In genomic region chr6:146651482-146651863, GRCh38 we compare ENCODE assay signal across 25 cellular contexts. TPM values are rescaled to one million over a fixed set of nuclear protein-coding genes. Genes with fewer than 3 reads are reported as not detected.
DNase-seq lines count a peak whose midpoint lies in the region; ATAC-seq, FAIRE-seq and TF ChIP-seq lines count a peak whose summit lies in the region.
"Had no signal": no experiment of that assay in that cellular context is flagged by ENCODE, and none has a peak within 500 bp of the region (broad histone marks: within the 10 kb centered on the region; RNA-seq: fewer than 3 reads in every experiment).

No MANE protein-coding gene starts in this region.

- no peak overlapping the region for H3K4me3 Mint-ChIP-seq in stimulated activated naive CD8-positive, alpha-beta T cell treated with anti-CD3 and anti-CD28 coated beads, Interleukin-15, amount 100 ng/mL, for 72 hours
- H3K4me3 Mint-ChIP-seq: CD4-positive, alpha-beta T cell; CD8-positive, alpha-beta T cell had no signal

- TF ChIP-seq CTCF in gastrocnemius medialis (IDR thresholded peaks at IDR 0.05 in 4 of 5, conservative IDR thresholded peaks at IDR 0.05 in 1 of 5) = no peak
- TF ChIP-seq CTCF in HepG2 (CRISPR knock-in tag; IDR thresholded peaks at IDR 0.05) = no peak

- POLR2A ChIA-PET in HepG2 (lab: Yijun Ruan, JAX) = no interaction called here

- in situ Hi-C loops in gastrocnemius medialis (cut with MboI; ENCODE audit: low sequenced_read_pairs in 4 of 4) (no loop called here), HepG2 (cut with HindIII; ENCODE audit: extremely low pct_ligation_motif_present, low pct_unique_long_range_greater_than_20kb) (no loop called here)

- TF ChIP-seq RAD21 in HepG2 (CRISPR knock-in tag; IDR thresholded peaks at IDR 0.05) = no peak

- H3K9ac ChIP-seq in HepG2 (ENCODE audit: insufficient read depth, low read depth, low read length) = no peak overlapping the region
- H3K9ac ChIP-seq: BLaER1 treated with 17β-estradiol and CSF1 and Interleukin-3, amounts not matched to agents 10 nM and 100 nM had no signal

- intact Hi-C loops in gastrocnemius medialis (cut with DNase I; ENCODE audit: low total_unique reads) = no loop called here
- intact Hi-C loops in HepG2 (cut with micrococcal nuclease; ENCODE audit: unreplicated experiment) = no loop called here

- no peak for TF ChIP-seq POLR2A in gastrocnemius medialis (IDR thresholded peaks at IDR 0.05)
- no peak for TF ChIP-seq POLR2A in HepG2 (IDR thresholded peaks at IDR 0.05; ENCODE audit: insufficient read depth in 1 of 2, low read depth in 2 of 2, low read length in 2 of 2)

- TF ChIP-seq EP300 in HepG2 (IDR thresholded peaks at IDR 0.05; ENCODE audit: low read depth in 2 of 2, low read length in 2 of 2) (no peak), HepG2 (CRISPR knock-in tag; IDR thresholded peaks at IDR 0.05; ENCODE audit: borderline replicate concordance) (no peak)

- H3K27me3 ChIP-seq in gastrocnemius medialis = no peaks in the 10 kb centered on the region
- no peaks in the 10 kb centered on the region for H3K27me3 ChIP-seq in HepG2 (ENCODE audit: control insufficient read depth in 1 of 2, insufficient read depth in 2 of 2, low read length in 2 of 2)
- H3K27me3 ChIP-seq: BLaER1 treated with 17β-estradiol and CSF1 and Interleukin-3, amounts not matched to agents 10 nM and 100 nM had no signal

- H3K27me3 Mint-ChIP-seq in stimulated activated naive CD8-positive, alpha-beta T cell treated with anti-CD3 and anti-CD28 coated beads, Interleukin-15, amount 100 ng/mL, for 72 hours = no peaks in the 10 kb centered on the region
- H3K27me3 Mint-ChIP-seq: CD4-positive, alpha-beta T cell had no signal

- H3K27ac ChIP-seq in mesodermal cell (ENCODE audit: low read depth, low read length, severe bottlenecking) (peak overlapping the region; percentile 13), gastrocnemius medialis (no peak overlapping the region), HepG2 (ENCODE audit: extremely low read length, insufficient read depth, low read length) (no peak overlapping the region)
- H3K27ac ChIP-seq: BLaER1 treated with 17β-estradiol and CSF1 and Interleukin-3, amounts not matched to agents 10 nM and 100 nM; C4-2B had no signal

- no peak overlapping the region for H2AFZ ChIP-seq in HepG2 (ENCODE audit: low read length)

- no peaks in the 10 kb centered on the region for H3K9me3 ChIP-seq in mesodermal cell (ENCODE audit: control insufficient read depth, low read length)
- no peaks in the 10 kb centered on the region for H3K9me3 ChIP-seq in gastrocnemius medialis
- no peaks in the 10 kb centered on the region for H3K9me3 ChIP-seq in HepG2 (ENCODE audit: low read length)
- H3K9me3 ChIP-seq: Caco-2 had no signal

- no peak; the same call in 2 of the 3 replicates for ATAC-seq in SK-N-SH treated with all-trans-retinoic acid at 6 μM for 48 hours
- no peak for ATAC-seq in gastrocnemius medialis
- ATAC-seq in HepG2 = no peak
- no peak for ATAC-seq in stimulated activated naive CD8-positive, alpha-beta T cell treated with anti-CD3 and anti-CD28 coated beads, Interleukin-15, amount 100 ng/mL, for 72 hours
- ATAC-seq: CD8-positive, alpha-beta T cell had no signal

- no TSS peak for BruUV-seq in HepG2 (replicated peaks; lab: Mats Ljungman, UMichigan)

- no peaks in the 10 kb centered on the region for H3K36me3 ChIP-seq in mesodermal cell (ENCODE audit: control insufficient read depth, insufficient read depth, low read length)
- no peaks in the 10 kb centered on the region for H3K36me3 ChIP-seq in gastrocnemius medialis
- no peaks in the 10 kb centered on the region for H3K36me3 ChIP-seq in HepG2 (replicated peaks in 1 of 2; ENCODE audit: control insufficient read depth in 1 of 2, insufficient read depth in 2 of 2, low read length in 2 of 2)
- H3K36me3 ChIP-seq: BLaER1 treated with 17β-estradiol and CSF1 and Interleukin-3, amounts not matched to agents 10 nM and 100 nM had no signal

- H3K27ac Mint-ChIP-seq in stimulated activated naive CD8-positive, alpha-beta T cell treated with anti-CD3 and anti-CD28 coated beads, Interleukin-15, amount 100 ng/mL, for 72 hours = peak overlapping the region in 1 of 2 donors; percentile 28
- H3K27ac Mint-ChIP-seq: CD4-positive, alpha-beta T cell; CD8-positive, alpha-beta T cell had no signal

- no peaks in the 10 kb centered on the region for H3K4me1 Mint-ChIP-seq in stimulated activated naive CD8-positive, alpha-beta T cell treated with anti-CD3 and anti-CD28 coated beads, Interleukin-15, amount 100 ng/mL, for 72 hours

- no peaks in the 10 kb centered on the region for H3K79me2 ChIP-seq in HepG2 (ENCODE audit: insufficient read depth, low read length)

- FAIRE-seq in HepG2 (lab: Jason Lieb, UNC) = no peak
- FAIRE-seq: A204.1, D721Med, G401.6, GM12891, GM19239 had no signal

- H3K9me3 Mint-ChIP-seq in stimulated activated naive CD8-positive, alpha-beta T cell treated with anti-CD3 and anti-CD28 coated beads, Interleukin-15, amount 100 ng/mL, for 72 hours = peaks cover 0 to 7% of the 10 kb centered on the region in 2 donors
- H3K9me3 Mint-ChIP-seq: CD4-positive, alpha-beta T cell; CD8-positive, alpha-beta T cell had no signal

- WGBS in mesodermal cell (ENCODE audit: insufficient coverage in 2 of 2), 2 experiments = 94 to 100% methylated on average over 2 of the region's 4 CpGs
- WGBS in HepG2 (ENCODE audit: low lambda C conversion rate) = 70% methylated on average over 4 of the region's 4 CpGs

- H3K4me1 ChIP-seq in mesodermal cell (ENCODE audit: control insufficient read depth, insufficient read depth, low read length, poor library complexity, severe bottlenecking) (no peaks in the 10 kb centered on the region), gastrocnemius medialis (no peaks in the 10 kb centered on the region), HepG2 (ENCODE audit: insufficient read depth, low read length) (no peaks in the 10 kb centered on the region)
- H3K4me1 ChIP-seq: BLaER1 treated with 17β-estradiol and CSF1 and Interleukin-3, amounts not matched to agents 10 nM and 100 nM; Caco-2 had no signal

- H3K4me3 ChIP-seq in mesodermal cell (ENCODE audit: extremely low read depth, insufficient read depth, low read length, poor library complexity, severe bottlenecking) = no peak overlapping the region
- no peak overlapping the region for H3K4me3 ChIP-seq in gastrocnemius medialis
- H3K4me3 ChIP-seq in HepG2 (replicated peaks in 1 of 3; ENCODE audit: insufficient read depth in 1 of 3, low read depth in 2 of 3, low read length in 3 of 3) = no peak overlapping the region
- H3K4me3 ChIP-seq: BLaER1 treated with 17β-estradiol and CSF1 and Interleukin-3, amounts not matched to agents 10 nM and 100 nM had no signal

- CTCF ChIA-PET in HepG2 (lab: Yijun Ruan, JAX; ENCODE audit: low intra/inter-chr PET ratio, low total read pairs) = no interaction called here

- no peak overlapping the region for H3K4me2 ChIP-seq in HepG2 (ENCODE audit: low read depth, low read length)
- H3K4me2 ChIP-seq: BLaER1 treated with 17β-estradiol and CSF1 and Interleukin-3, amounts not matched to agents 10 nM and 100 nM had no signal

- no peaks in the 10 kb centered on the region for H4K20me1 ChIP-seq in HepG2 (ENCODE audit: insufficient read depth, low read length)
- H4K20me1 ChIP-seq: BLaER1 treated with 17β-estradiol and CSF1 and Interleukin-3, amounts not matched to agents 10 nM and 100 nM had no signal

- peak; percentile 92 for DNase-seq in SK-N-DZ (ENCODE audit: low spot score)
- DNase-seq in gastrocnemius medialis = no peak
- no peak for DNase-seq in SW480 (ENCODE audit: low spot score)
- DNase-seq in HepG2 (ENCODE audit: low spot score) = no peak
- no peak for DNase-seq in stimulated activated naive CD8-positive, alpha-beta T cell treated with anti-CD3 and anti-CD28 coated beads, Interleukin-15, amount 100 ng/mL, for 72 hours
- DNase-seq: 8988T; ACHN; Caco-2; Calu3; CD4-positive, alpha-beta T cell; CD8-positive, alpha-beta T cell; DMS79 treated with DMSO at 0.1 percent for 48 hours; GF-D8 had no signal

TF ChIP-seq in HepG2, 621 proteins besides CTCF, POLR2A, EP300 and RAD21 (continues in another document):
- no peak for TF ChIP-seq ZNF431 (CRISPR knock-in tag; IDR thresholded peaks at IDR 0.05; ENCODE audit: borderline replicate concordance, low read depth)

RNA-seq across cellular contexts. Expression of gene ADGB, which starts 52.7 kb away (rescaled TPM):
- not detected in 2 replicates for polyA plus RNA-seq in SK-N-DZ (2014; cell fraction: cytosol; rRNA removed)
- polyA plus RNA-seq in SK-N-DZ (2014; cell fraction: nucleus; rRNA removed) = not detected in 2 replicates
- not detected for polyA plus RNA-seq in mesodermal cell (2013, experiment 1 of 2)
- not detected for polyA plus RNA-seq in mesodermal cell (2013, experiment 2 of 2)
- not detected for total RNA-seq in gastrocnemius medialis
- not detected in 2 replicates for total RNA-seq in HepG2 (2016; rRNA removed; fragmentation: Illumina TruSeq; extraction: Trizol)
- not detected in 2 replicates for total RNA-seq in HepG2 (2016; cell fraction: cytosol; rRNA removed; fragmentation: Illumina TruSeq; extraction: Trizol; ENCODE audit: low read depth)
- not detected in 2 replicates for total RNA-seq in HepG2 (2016; cell fraction: insoluble cytoplasmic fraction; rRNA removed; fragmentation: Illumina TruSeq; extraction: Trizol)
- not detected in 2 replicates for total RNA-seq in HepG2 (2016; cell fraction: membrane; rRNA removed; fragmentation: Illumina TruSeq; extraction: Trizol)
- not detected in 2 replicates for total RNA-seq in HepG2 (2016; cell fraction: nucleus; rRNA removed; fragmentation: Illumina TruSeq; extraction: Trizol)
- polyA plus RNA-seq in HepG2 (2011; rRNA removed) = not detected in 2 replicates
- polyA plus RNA-seq in HepG2 (2011; cell fraction: cytosol; rRNA removed) = not detected in 2 replicates
- polyA plus RNA-seq in HepG2 (2011; cell fraction: nucleus; rRNA removed) = not detected in 2 replicates
- polyA plus RNA-seq in HepG2 (2012) = not detected in 2 replicates
- not detected in 2 replicates for polyA plus RNA-seq in HepG2 (2016; cell fraction: cytosol; fragmentation: Illumina TruSeq; extraction: Trizol; ENCODE audit: low read depth)
- polyA plus RNA-seq in HepG2 (2016; cell fraction: insoluble cytoplasmic fraction; fragmentation: Illumina TruSeq; extraction: Trizol; ENCODE audit: low read depth) = not detected in 2 replicates
- polyA plus RNA-seq in HepG2 (2016; cell fraction: membrane; fragmentation: Illumina TruSeq; extraction: Trizol; ENCODE audit: low read depth) = not detected in 2 replicates
- not detected in 2 replicates for polyA plus RNA-seq in HepG2 (2016; cell fraction: nucleus; fragmentation: Illumina TruSeq; extraction: Trizol; ENCODE audit: insufficient read depth, low read depth)
- polyA minus RNA-seq in HepG2 (2011; rRNA and poly(A)+ RNA removed; ENCODE audit: low replicate concordance) = not detected in 2 replicates
- not detected in 2 replicates for polyA minus RNA-seq in HepG2 (2011; cell fraction: cytosol; rRNA and poly(A)+ RNA removed)
- not detected in 2 replicates for polyA minus RNA-seq in HepG2 (2011; cell fraction: nucleus; rRNA and poly(A)+ RNA removed)
- total RNA-seq: A673; Caco-2; Calu3; CD4-positive, alpha-beta T cell; CD8-positive, alpha-beta T cell had no signal
- polyA plus RNA-seq: AG04450, BJ had no signal
